11 cellular contexts compared by ENCODE assay signal in the genomic region with DNA sequence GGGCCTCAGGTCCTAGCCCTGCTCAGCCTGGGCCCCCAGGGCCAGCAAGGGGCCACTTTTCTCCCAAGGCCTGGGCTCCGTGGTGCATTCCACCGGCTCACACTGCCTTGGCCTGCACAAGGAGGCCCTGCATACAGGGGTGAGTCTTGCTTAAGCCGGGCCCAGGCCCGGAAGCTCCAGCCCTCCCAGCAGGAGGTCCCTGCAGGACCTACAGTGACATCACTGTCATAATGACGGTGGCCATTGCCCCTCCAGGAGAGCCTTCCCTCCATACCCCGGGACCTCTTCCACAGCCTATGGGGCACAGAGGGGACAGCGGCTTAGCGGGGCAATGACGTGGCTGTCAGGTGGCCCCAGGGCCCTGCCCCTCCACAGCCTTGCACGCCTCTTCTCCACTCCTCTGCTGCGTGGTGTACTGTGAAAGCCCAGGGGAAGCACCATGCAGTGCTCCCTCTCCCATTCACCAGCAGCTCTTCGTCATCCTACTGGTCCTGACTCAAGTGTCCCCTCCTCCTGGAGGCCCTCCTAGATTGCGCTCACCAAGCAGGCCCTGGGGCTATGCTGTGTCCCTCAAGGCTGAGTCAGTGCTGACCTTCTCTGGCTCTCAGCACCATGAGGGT. TPM values are rescaled to one million over a fixed set of nuclear protein-coding genes. Genes with fewer than 3 reads are reported as not detected.
DNase-seq lines count a peak whose midpoint lies in the region; ATAC-seq and TF ChIP-seq lines count a peak whose summit lies in the region.
"Had no signal": no experiment of that assay in that cellular context is flagged by ENCODE, and none has a peak within 500 bp of the region (broad histone marks: within the 10 kb centered on the region; RNA-seq: fewer than 3 reads in every experiment).

No MANE protein-coding gene starts in this region.

- peaks cover 37% of the 10 kb centered on the region for H3K36me3 Mint-ChIP-seq in effector memory CD8-positive, alpha-beta T cell (ENCODE audit: insufficient read depth)

- no peaks in the 10 kb centered on the region for H3K79me2 ChIP-seq in GM23248 (ENCODE audit: insufficient read depth)
- H3K79me2 ChIP-seq in trophoblast cell (ENCODE audit: control insufficient read depth, insufficient read depth, low read length, poor library complexity) = peaks cover 2% of the 10 kb centered on the region

- no peak overlapping the region for H3K23ac ChIP-seq in trophoblast cell (ENCODE audit: low read length)

- DNase-seq in GM23248 (peak; percentile 37), SJCRH30 (no peak), trophoblast cell (peak; percentile 100), brain microvascular endothelial cell (no peak)
- DNase-seq in effector memory CD8-positive, alpha-beta T cell = no peak
- DNase-seq: GF-D8, NCI-H1930 had no signal

- H2AFZ ChIP-seq in GM23248 = no peak overlapping the region
- H2AFZ ChIP-seq in trophoblast cell (ENCODE audit: insufficient read depth, low read length, poor library complexity) = no peak overlapping the region

- H2BK5ac ChIP-seq in trophoblast cell (ENCODE audit: low read depth, low read length, poor library complexity) = no peak overlapping the region

- peak overlapping the region; percentile 15 for H2BK120ac ChIP-seq in trophoblast cell (ENCODE audit: insufficient read depth, low read length, poor library complexity)

- H3K18ac ChIP-seq in trophoblast cell (ENCODE audit: low read length) = peak overlapping the region; percentile 6

- H3F3A ChIP-seq in GM23248 (ENCODE audit: insufficient read depth) = peaks cover 21% of the 10 kb centered on the region

- H3K4me3 ChIP-seq in GM23248 = no peak overlapping the region
- H3K4me3 ChIP-seq in SJCRH30 = no peak overlapping the region
- no peak overlapping the region for H3K4me3 ChIP-seq in trophoblast cell (ENCODE audit: low read depth, low read length)
- H3K4me3 ChIP-seq in brain microvascular endothelial cell (ENCODE audit: low read depth, low read length) = no peak overlapping the region

- no peaks in the 10 kb centered on the region for H3K9me2 ChIP-seq in GM23248 (ENCODE audit: insufficient read depth)

- 84 to 88% methylated on average over 13 of the region's 13 CpGs for WGBS in GM23248 (ENCODE audit: low coverage in 1 of 2, low lambda C conversion rate in 2 of 2, missing lambda C conversion rate in 2 of 2), 2 experiments
- WGBS in trophoblast cell (ENCODE audit: extremely low coverage, insufficient coverage, insufficient read length) = no CpG with 5 or more reads among the region's 13 CpGs

- H3K4ac ChIP-seq in trophoblast cell (ENCODE audit: low read depth, low read length) = no peak overlapping the region

- peak overlapping the region; percentile 92 to 94 for H3K4me3 Mint-ChIP-seq in effector memory CD8-positive, alpha-beta T cell

- peaks cover 19% of the 10 kb centered on the region for H3K79me1 ChIP-seq in trophoblast cell (ENCODE audit: low read length)

- no peak overlapping the region for H4K12ac ChIP-seq in trophoblast cell (ENCODE audit: low read depth, low read length)

- in situ Hi-C loops in GM23248 (cut with MboI) (no loop called here), brain microvascular endothelial cell (cut with HindIII; ENCODE audit: low pct_ligation_motif_present, low sequenced_read_pairs) (no loop called here)

- no peak for ATAC-seq in effector memory CD8-positive, alpha-beta T cell (replicated peaks)
- ATAC-seq in GM21367 (IDR thresholded peaks at IDR 0.05; ENCODE audit: unreplicated experiment) (no peak), HG02840 (IDR thresholded peaks at IDR 0.05; ENCODE audit: low FRiP score, unreplicated experiment) (no peak), GM19455 (IDR thresholded peaks at IDR 0.05; ENCODE audit: unreplicated experiment) (no peak)
- ATAC-seq: heart left ventricle had no signal

- H3K27ac ChIP-seq in GM23248 (peak overlapping the region; percentile 62; the same call in 1 of the 2 replicates), SJCRH30 (peak overlapping the region; percentile 41; the same call in 1 of the 2 replicates), trophoblast cell (ENCODE audit: low read depth, low read length) (peak overlapping the region; percentile 80), brain microvascular endothelial cell (no peak overlapping the region)

- peak overlapping the region; percentile 32 for H2AK5ac ChIP-seq in trophoblast cell (ENCODE audit: low read length)

- H3K27me3 ChIP-seq in GM23248 (replicated peaks; ENCODE audit: insufficient read depth) (no peaks in the 10 kb centered on the region), SJCRH30 (no peaks in the 10 kb centered on the region), trophoblast cell (ENCODE audit: insufficient read depth, low read length) (no peaks in the 10 kb centered on the region), brain microvascular endothelial cell (replicated peaks) (no peaks in the 10 kb centered on the region)
- H3K27me3 ChIP-seq: heart left ventricle had no signal

- peak overlapping the region; percentile 45 for H3K14ac ChIP-seq in trophoblast cell (ENCODE audit: low read length)

- no peak for TF ChIP-seq CTCF in brain microvascular endothelial cell (IDR thresholded peaks at IDR 0.05; ENCODE audit: low read depth, low read length, missing control alignments)

- H4K91ac ChIP-seq in trophoblast cell (ENCODE audit: low read depth, low read length) = peak overlapping the region; percentile 70

- H3K9ac ChIP-seq in GM23248 = no peak overlapping the region
- H3K9ac ChIP-seq in trophoblast cell (ENCODE audit: low read length) = no peak overlapping the region

- H3K4me1 Mint-ChIP-seq in effector memory CD8-positive, alpha-beta T cell (ENCODE audit: low read depth in 2 of 2) = peaks cover 52 to 72% of the 10 kb centered on the region in 2 donors

- no peaks in the 10 kb centered on the region for H4K20me1 ChIP-seq in GM23248 (ENCODE audit: insufficient read depth)

- no peaks in the 10 kb centered on the region for H3K27me3 Mint-ChIP-seq in effector memory CD8-positive, alpha-beta T cell

- peak overlapping the region; percentile 73 for H2BK12ac ChIP-seq in trophoblast cell (ENCODE audit: low read length)

- H3K4me1 ChIP-seq in GM23248 (ENCODE audit: insufficient read depth) (peaks cover 45% of the 10 kb centered on the region), SJCRH30 (peaks cover 31% of the 10 kb centered on the region), trophoblast cell (ENCODE audit: control insufficient read depth in 1 of 2, insufficient read depth in 2 of 2, low read length in 2 of 2) (peaks cover 30 to 39% of the 10 kb centered on the region in 2 experiments)

- no peaks in the 10 kb centered on the region for H3K36me3 ChIP-seq in GM23248 (ENCODE audit: low read depth)
- H3K36me3 ChIP-seq in SJCRH30 = no peaks in the 10 kb centered on the region
- H3K36me3 ChIP-seq in trophoblast cell (ENCODE audit: control insufficient read depth in 1 of 2, insufficient read depth in 2 of 2, low read length in 2 of 2) = no peaks in the 10 kb centered on the region
- no peaks in the 10 kb centered on the region for H3K36me3 ChIP-seq in brain microvascular endothelial cell (replicated peaks)
- H3K36me3 ChIP-seq: heart left ventricle had no signal

- H3K9me3 Mint-ChIP-seq in effector memory CD8-positive, alpha-beta T cell = no peaks in the 10 kb centered on the region

- no peaks in the 10 kb centered on the region for H3K9me3 ChIP-seq in GM23248 (ENCODE audit: low read depth)
- no peaks in the 10 kb centered on the region for H3K9me3 ChIP-seq in SJCRH30 (replicated peaks)
- H3K9me3 ChIP-seq in trophoblast cell (ENCODE audit: insufficient read depth, low read depth, low read length) = no peaks in the 10 kb centered on the region
- H3K9me3 ChIP-seq: heart left ventricle had no signal

- H3K27ac Mint-ChIP-seq in effector memory CD8-positive, alpha-beta T cell = peak overlapping the region; percentile 98 to 99

- no peak overlapping the region for H3K4me2 ChIP-seq in GM23248 (ENCODE audit: unreplicated experiment)
- H3K4me2 ChIP-seq in trophoblast cell (ENCODE audit: low read length) = peak overlapping the region; percentile 1

- H4K8ac ChIP-seq in trophoblast cell (ENCODE audit: low read depth, low read length) = no peak overlapping the region

RNA-seq across cellular contexts. Expression of gene AFAP1, which starts 32.3 kb away (rescaled TPM):
- total RNA-seq in GM23248 (2014; rRNA removed; shearing (Covaris generic)) = 103 and 152 TPM in 2 replicates
- polyA plus RNA-seq in GM23248 (2016; fragmentation: Nextera tagmentation; extraction: Ambion mirVana) = 52.0 and 54.4 TPM in 2 replicates
- 12.3 and 13.9 TPM in 2 replicates for total RNA-seq in SJCRH30 (2014; rRNA removed; shearing (Covaris generic))
- 14.8 and 15.5 TPM in 2 replicates for polyA plus RNA-seq in trophoblast cell (2013)

Comparison
In these comparisons a context has a peak if more than half of its experiments do, and no peak if none do; other contexts are left out.
1. DNase-seq: peak in GM23248 (single experiment) and trophoblast cell (2 of 2); none in SJCRH30 (0 of 2), effector memory CD8-positive, alpha-beta T cell (0 of 3) and brain microvascular endothelial cell (single experiment).